In genomic region chr1:20896824-20897223, GRCh38 we compare ENCODE assay signal across 12 cellular contexts.
DNase-seq lines count a peak whose midpoint lies in the region; ATAC-seq and TF ChIP-seq lines count a peak whose summit lies in the region.
"Had no signal": no experiment of that assay in that cellular context is flagged by ENCODE, and none has a peak within 500 bp of the region (broad histone marks: within the 10 kb centered on the region; RNA-seq: fewer than 3 reads in every experiment).

No MANE protein-coding gene starts in this region.

- H3K36me3 ChIP-seq in upper lobe of right lung, result peaks cover 22% of the 10 kb centered on the region

- no peaks in the 10 kb centered on the region for H3K27me3 ChIP-seq in upper lobe of right lung

- no peak for TF ChIP-seq CTCF in upper lobe of right lung (IDR thresholded peaks at IDR 0.05)

- no peak overlapping the region for H3K4me3 ChIP-seq in upper lobe of right lung

- no peak overlapping the region for H3K27ac ChIP-seq in upper lobe of right lung

- H3K4me1 ChIP-seq in upper lobe of right lung, result no peaks in the 10 kb centered on the region

- peak; percentile 77 for ATAC-seq in upper lobe of right lung
- ATAC-seq in HG02678 (IDR thresholded peaks at IDR 0.05; ENCODE audit: unreplicated experiment), result no peak

- H3K9me3 ChIP-seq in upper lobe of right lung, result no peaks in the 10 kb centered on the region

- peak; percentile 19 for DNase-seq in SIG-M5 treated with dmso at 0.1 percent for 504 hours (lab: John Stamatoyannopoulos, UW; ENCODE audit: unreplicated experiment)
- DNase-seq in SIG-M5 (lab: John Stamatoyannopoulos, UW), result no peak
- peak; percentile 28 for DNase-seq in SHP77 treated with DMSO at 0.1 percent for 48 hours (lab: John Stamatoyannopoulos, UW)
- DNase-seq in glomerular endothelial cell (ENCODE audit: extremely low read depth, low read depth, low spot score), result peak; percentile 3
- no peak for DNase-seq in upper lobe of right lung
- no peak for DNase-seq in NCI-H1436 treated with DMSO at 0.1 percent for 48 hours (lab: John Stamatoyannopoulos, UW)
- DNase-seq in NCI-H226, result no peak
- DNase-seq: activated CD8-positive, alpha-beta memory T cell treated with anti-CD3 and anti-CD28 coated beads for 24 hours; activated naive CD8-positive, alpha-beta T cell treated with anti-CD3 and anti-CD28 coated beads for 36 hours; Kasumi-1; stimulated activated naive CD4-positive, alpha-beta T cell had no signal

- intact Hi-C loops in upper lobe of right lung (cut with DNase I), result no loop called here

Comparison
In these comparisons a context has a peak if more than half of its experiments do, and no peak if none do; other contexts are left out.
1. DNase-seq: peak in SIG-M5 treated with dmso at 0.1 percent for 504 hours (single experiment), SHP77 treated with DMSO at 0.1 percent for 48 hours (single experiment) and glomerular endothelial cell (single experiment); none in SIG-M5 (single experiment), upper lobe of right lung (single experiment), NCI-H1436 treated with DMSO at 0.1 percent for 48 hours (single experiment) and NCI-H226 (single experiment).